1 cellular context compared by ENCODE assay signal in the genomic region with DNA sequence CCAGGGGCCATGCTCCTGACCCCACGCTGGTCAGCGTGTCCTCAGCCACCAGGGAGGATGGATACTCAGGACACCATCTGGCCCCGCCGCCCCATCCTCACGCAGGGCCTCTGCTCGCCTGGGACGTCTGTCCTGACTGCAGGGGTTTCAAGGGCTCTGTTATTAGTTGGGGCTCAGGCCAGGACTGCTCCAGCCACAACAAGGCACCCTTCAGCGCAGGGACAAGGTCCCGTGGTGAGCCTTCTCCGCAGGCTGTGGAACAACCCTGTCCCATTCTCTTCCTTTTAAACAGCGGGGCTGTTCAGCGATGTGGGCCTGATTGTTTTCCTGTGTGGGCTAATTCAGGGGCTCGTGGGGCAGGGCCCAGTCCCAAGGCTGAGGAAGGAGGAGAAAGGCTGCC.
TF ChIP-seq lines count a peak whose summit lies in the region.

No MANE protein-coding gene starts in this region.

TF ChIP-seq in WTC11, 78 proteins besides CTCF, POLR2A, EP300 and RAD21 (continued from another document):
- TF ChIP-seq STAT6 (CRISPR knock-in tag; conservative IDR thresholded peaks at IDR 0.05; ENCODE audit: low read depth) (no peak), TCF7 (CRISPR knock-in tag; IDR thresholded peaks at IDR 0.05; ENCODE audit: low read depth) (no peak), SP1 (CRISPR knock-in tag; conservative IDR thresholded peaks at IDR 0.05) (no peak), NFYB (CRISPR knock-in tag; conservative IDR thresholded peaks at IDR 0.05; ENCODE audit: low read depth) (no peak)
